19 cellular contexts compared by ENCODE assay signal in the genomic region with DNA sequence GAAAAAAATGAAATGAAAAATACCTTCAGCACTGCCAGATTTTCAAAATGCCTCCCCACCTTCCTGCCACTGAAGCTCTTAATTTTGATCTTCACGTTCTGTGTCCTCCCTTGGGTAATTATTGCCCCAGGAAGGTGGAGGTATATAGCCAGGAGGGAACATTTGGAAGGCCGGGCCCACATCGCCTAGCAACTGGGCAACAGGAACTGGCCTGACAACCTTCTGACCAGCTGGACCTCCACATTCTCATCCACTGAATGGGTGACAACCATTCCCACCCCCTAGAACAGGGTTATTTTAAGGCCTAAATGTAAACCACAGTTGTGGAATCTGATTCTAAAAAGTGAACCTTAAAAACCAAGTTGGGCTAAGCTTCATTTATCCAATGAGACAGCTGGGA. TPM values are rescaled to one million over a fixed set of nuclear protein-coding genes. Genes with fewer than 3 reads are reported as not detected.
DNase-seq lines count a peak whose midpoint lies in the region; ATAC-seq and TF ChIP-seq lines count a peak whose summit lies in the region.
"Had no signal": no experiment of that assay in that cellular context is flagged by ENCODE, and none has a peak within 500 bp of the region (broad histone marks: within the 10 kb centered on the region; RNA-seq: fewer than 3 reads in every experiment).

No MANE protein-coding gene starts in this region.

- 0 out of 2 replicates have a peak overlapping the region, but pooled peaks have one; percentile 1 for H3K4me2 ChIP-seq in DND-41 (ENCODE audit: insufficient read depth, low read length)
- H3K4me2 ChIP-seq in mesenchymal stem cell (ENCODE audit: low read length, poor library complexity, severe bottlenecking), result no peak overlapping the region

- H4K8ac ChIP-seq in mesenchymal stem cell (ENCODE audit: low read length), result no peak overlapping the region

- H2AK5ac ChIP-seq in mesenchymal stem cell (ENCODE audit: low read length, severe bottlenecking), result no peak overlapping the region

- H2BK120ac ChIP-seq in mesenchymal stem cell (ENCODE audit: low read depth, low read length), result no peak overlapping the region

- DNase-seq in DND-41 (no peak), WTC11 (ENCODE audit: low spot score) (no peak), mesenchymal stem cell (no peak), tibial artery (no peak), T-cell (no peak), dorsolateral prefrontal cortex (no peak)
- DNase-seq: activated T-cell treated with anti-CD3 and anti-CD28 coated beads, Interleukin-2, amount 50 U/mL, for 48 hours; DMS79 treated with DMSO at 0.1 percent for 48 hours; effector memory CD4-positive, alpha-beta T cell; H7; NCI-H510A; small intestine; stimulated activated CD4-positive, alpha-beta T cell treated with anti-CD3 and anti-CD28 coated beads, Interleukin-2, amount 100 ng/mL, for 48 hours; stimulated activated naive CD8-positive, alpha-beta T cell treated with anti-CD3 and anti-CD28 coated beads, Interleukin-15, amount 100 ng/mL, for 72 hours had no signal

- H4K20me1 ChIP-seq in DND-41 (ENCODE audit: insufficient read depth, low read length), result peaks cover 54% of the 10 kb centered on the region

- TF ChIP-seq CTCF in DND-41 (IDR thresholded peaks at IDR 0.05; ENCODE audit: borderline replicate concordance, extremely low read depth, low read length, poor library complexity, severe bottlenecking) (no peak), WTC11 (IDR thresholded peaks at IDR 0.05) (no peak), tibial artery (IDR thresholded peaks at IDR 0.05) (no peak), dorsolateral prefrontal cortex (IDR thresholded peaks at IDR 0.05 in 54 of 56, conservative IDR thresholded peaks at IDR 0.05 in 2 of 56; ENCODE audit: low read depth in 1 of 56, partially characterized antibody in 56 of 56) (no peak)

- no peak overlapping the region for H3K18ac ChIP-seq in mesenchymal stem cell (ENCODE audit: low read depth in 1 of 2, low read length in 2 of 2)

- H3K4me3 ChIP-seq in DND-41 (ENCODE audit: low read depth in 1 of 2, low read length in 2 of 2) (no peak overlapping the region), mesenchymal stem cell (ENCODE audit: insufficient read depth in 1 of 2, low read depth in 1 of 2, low read length in 2 of 2) (no peak overlapping the region), tibial artery (no peak overlapping the region), dorsolateral prefrontal cortex (no peak overlapping the region)
- H3K4me3 ChIP-seq: neural progenitor cell had no signal

- H3K9ac ChIP-seq in DND-41 (ENCODE audit: low read depth, low read length), result no peak overlapping the region
- peak overlapping the region; percentile 98 for H3K9ac ChIP-seq in mesenchymal stem cell (ENCODE audit: low read length)
- H3K9ac ChIP-seq: neural progenitor cell had no signal

- CTCF ChIA-PET in WTC11 (lab: Charles Lee), result interaction anchor here (2.1 kb wide), 1 partner anchor 29 kb away, joined by 6 read pairs; no protein-coding TSS in a partner anchor
- CTCF ChIA-PET in T-cell (lab: Charles Lee), result no interaction called here

- H3K4me3 Mint-ChIP-seq in WTC11 (no peak overlapping the region), T-cell (no peak overlapping the region)
- H3K4me3 Mint-ChIP-seq: stimulated activated naive CD8-positive, alpha-beta T cell treated with anti-CD3 and anti-CD28 coated beads, Interleukin-15, amount 100 ng/mL, for 72 hours had no signal

- H3K9me3 ChIP-seq in DND-41 (ENCODE audit: insufficient read depth, low read length, severe bottlenecking) (no peaks in the 10 kb centered on the region), mesenchymal stem cell (ENCODE audit: control insufficient read depth, low read length) (no peaks in the 10 kb centered on the region), tibial artery (no peaks in the 10 kb centered on the region)

- H3K4me1 ChIP-seq in DND-41 (ENCODE audit: insufficient read depth, low read length) (peaks cover 36% of the 10 kb centered on the region), mesenchymal stem cell (ENCODE audit: control insufficient read depth, insufficient read depth, low read depth, low read length) (peaks cover 21% of the 10 kb centered on the region), tibial artery (peaks cover 0 to 51% (median 29%) of the 10 kb centered on the region in 4 donors)

- intact Hi-C loops in tibial artery (cut with DNase I; ENCODE audit: low total_unique reads) (no loop called here), dorsolateral prefrontal cortex (cut with DNase I) (loop anchor here in 1 of 2 donors (2.0 kb wide), 1 partner anchor 18 kb away; no protein-coding TSS in a partner anchor)

- ATAC-seq in DND-41 (ENCODE audit: insufficient read depth, low read depth) (no peak), WTC11 (no peak), GM18861 (IDR thresholded peaks at IDR 0.05; ENCODE audit: unreplicated experiment) (no peak), T-cell (replicated peaks in 1 of 4) (no peak)
- ATAC-seq: activated CD4-positive, CD25-positive, alpha-beta regulatory T cell treated with anti-CD3 and anti-CD28 coated beads, Interleukin-2, amount 50 U/mL, for 24 hours; activated naive CD4-positive, alpha-beta T cell treated with anti-CD3 and anti-CD28 coated beads, Interleukin-2, amount 50 U/mL, for 72 hours; stimulated activated naive CD8-positive, alpha-beta T cell treated with anti-CD3 and anti-CD28 coated beads, Interleukin-15, amount 100 ng/mL, for 72 hours had no signal

- H3K27ac Mint-ChIP-seq in WTC11 (peak overlapping the region; percentile 85; the same call in 1 of the 2 replicates), T-cell (no peak overlapping the region)
- H3K27ac Mint-ChIP-seq: neural progenitor cell had no signal

- no peak overlapping the region for H4K91ac ChIP-seq in mesenchymal stem cell (ENCODE audit: low read length)

- no peak overlapping the region for H2AFZ ChIP-seq in DND-41 (ENCODE audit: low read depth, low read length)
- H2AFZ ChIP-seq in mesenchymal stem cell (ENCODE audit: low read depth, low read length), result no peak overlapping the region
- H2AFZ ChIP-seq: neural progenitor cell had no signal

- no peaks in the 10 kb centered on the region for H3K9me3 Mint-ChIP-seq in WTC11
- H3K9me3 Mint-ChIP-seq in T-cell, result no peaks in the 10 kb centered on the region
- H3K9me3 Mint-ChIP-seq: activated naive CD4-positive, alpha-beta T cell treated with anti-CD3 and anti-CD28 coated beads, Interleukin-2, amount 50 U/mL, for 72 hours; stimulated activated naive CD8-positive, alpha-beta T cell treated with anti-CD3 and anti-CD28 coated beads, Interleukin-15, amount 100 ng/mL, for 72 hours had no signal

- WGBS in mesenchymal stem cell, result 100% methylated on average over 2 of the region's 3 CpGs

- H3K4me1 Mint-ChIP-seq in WTC11, result peaks cover 45% of the 10 kb centered on the region
- H3K4me1 Mint-ChIP-seq in T-cell, result peaks cover 22 to 26% (median 26%) of the 10 kb centered on the region in 3 donors

- H3K36me3 ChIP-seq in DND-41 (ENCODE audit: insufficient read depth, low read length), result peaks cover 11% of the 10 kb centered on the region
- peaks cover 27 to 47% of the 10 kb centered on the region in 2 experiments for H3K36me3 ChIP-seq in mesenchymal stem cell (ENCODE audit: control insufficient read depth in 1 of 2, insufficient read depth in 2 of 2, low read depth in 1 of 2, low read length in 2 of 2)
- H3K36me3 ChIP-seq in tibial artery, result peaks cover 0 to 15% (median 0%) of the 10 kb centered on the region in 3 donors
- H3K36me3 ChIP-seq: neural progenitor cell had no signal

- no peaks in the 10 kb centered on the region for H3K27me3 ChIP-seq in DND-41 (ENCODE audit: insufficient read depth, low read length, poor library complexity)
- H3K27me3 ChIP-seq in mesenchymal stem cell (ENCODE audit: control insufficient read depth in 1 of 2, insufficient read depth in 1 of 2, low read length in 2 of 2), result peaks cover under 1 to 7% of the 10 kb centered on the region in 2 experiments
- no peaks in the 10 kb centered on the region for H3K27me3 ChIP-seq in tibial artery
- H3K27me3 ChIP-seq in dorsolateral prefrontal cortex, result no peaks in the 10 kb centered on the region
- H3K27me3 ChIP-seq: neural progenitor cell had no signal

- H2BK15ac ChIP-seq in mesenchymal stem cell (ENCODE audit: low read depth, poor library complexity, severe bottlenecking), result no peak overlapping the region

- no peak overlapping the region for H3K4ac ChIP-seq in mesenchymal stem cell (ENCODE audit: low read depth in 1 of 2, low read length in 2 of 2)

- H3K79me2 ChIP-seq in DND-41 (ENCODE audit: insufficient read depth, low read length), result peaks cover 73% of the 10 kb centered on the region

- no peaks in the 10 kb centered on the region for H3K27me3 Mint-ChIP-seq in WTC11 (ENCODE audit: low read depth)
- peaks cover 0 to 5% of the 10 kb centered on the region in 2 donors for H3K27me3 Mint-ChIP-seq in T-cell

- peaks cover 19% of the 10 kb centered on the region for H3K36me3 Mint-ChIP-seq in WTC11
- peaks cover 3% of the 10 kb centered on the region for H3K36me3 Mint-ChIP-seq in T-cell

- no peaks in the 10 kb centered on the region for H3K79me1 ChIP-seq in mesenchymal stem cell (replicated peaks; ENCODE audit: low read length, poor library complexity, severe bottlenecking)

- POLR2A ChIA-PET in WTC11 (lab: Charles Lee) (interaction anchor here (0.6 kb wide), 1 partner anchor 283 kb away, joined by 3 read pairs; no protein-coding TSS in a partner anchor), T-cell (lab: Charles Lee) (no interaction called here)

- no peak overlapping the region for H2BK5ac ChIP-seq in mesenchymal stem cell (ENCODE audit: low read depth, low read length, poor library complexity, severe bottlenecking)

- H2BK12ac ChIP-seq in mesenchymal stem cell (ENCODE audit: low read length in 2 of 2), result no peak overlapping the region

- no peak overlapping the region for H3K14ac ChIP-seq in mesenchymal stem cell (ENCODE audit: low read length in 2 of 2)

- no peak overlapping the region for H3K23ac ChIP-seq in mesenchymal stem cell (ENCODE audit: low read length in 2 of 2)

- no peak overlapping the region for H3K27ac ChIP-seq in DND-41 (ENCODE audit: low read length)
- no peak overlapping the region for H3K27ac ChIP-seq in mesenchymal stem cell (ENCODE audit: low read length, poor library complexity, severe bottlenecking)
- peak overlapping the region; percentile 82 to 87 for H3K27ac ChIP-seq in tibial artery
- peak overlapping the region in 2 of 59 donors; percentile 95 to 96 for H3K27ac ChIP-seq in dorsolateral prefrontal cortex
- H3K27ac ChIP-seq: neural progenitor cell had no signal

RNA-seq across cellular contexts. Expression of a gene that starts 3.2 kb away (rescaled TPM):
- total RNA-seq in WTC11 (2021), result 161 to 171 TPM (median 162 TPM) in 3 replicates
- 209 TPM for polyA plus RNA-seq in mesenchymal stem cell (2013, experiment 1 of 2)
- polyA plus RNA-seq in mesenchymal stem cell (2013, experiment 2 of 2), result 195 TPM
- total RNA-seq in T-cell, result 10 to 100 TPM; 26.3 to 32.4 (median 30.1) TPM
- 100 to 1,000 TPM in 1 of 120 experiments, 10 to 100 TPM in 119; 25.5 to 102 (median 45.7) TPM for total RNA-seq in dorsolateral prefrontal cortex

RNA-seq across cellular contexts. Expression of a gene that starts 20.9 kb away (rescaled TPM):
- total RNA-seq in WTC11 (2021) (not detected in 3 replicates), T-cell (not detected), dorsolateral prefrontal cortex (not detected)
- polyA plus RNA-seq in mesenchymal stem cell (2013, experiment 1 of 2), result not detected
- not detected for polyA plus RNA-seq in mesenchymal stem cell (2013, experiment 2 of 2)
- total RNA-seq: activated naive CD4-positive, alpha-beta T cell treated with anti-CD3 and anti-CD28 coated beads, Interleukin-2, amount 50 U/mL, for 72 hours; cerebellum; H7 had no signal
- polyA plus RNA-seq: small intestine had no signal

Comparison
In these comparisons a context has a peak if more than half of its experiments do, and no peak if none do; other contexts are left out.
1. H3K27ac ChIP-seq: peak in tibial artery (2 of 2); none in DND-41 (single experiment) and mesenchymal stem cell (single experiment).